ENCODE assay signal across 9 cellular contexts in genomic region chr3:177781686-177782161, GRCh38.
DNase-seq lines count a peak whose midpoint lies in the region; ATAC-seq, FAIRE-seq and TF ChIP-seq lines count a peak whose summit lies in the region.
"Had no signal": no experiment of that assay in that cellular context is flagged by ENCODE, and none has a peak within 500 bp of the region (broad histone marks: within the 10 kb centered on the region; RNA-seq: fewer than 3 reads in every experiment).

No MANE protein-coding gene starts in this region.

- no peaks in the 10 kb centered on the region for H3K27me3 ChIP-seq in stomach smooth muscle (ENCODE audit: control insufficient read depth in 1 of 2, insufficient read depth in 2 of 2, low read length in 2 of 2)

- peaks cover 8% of the 10 kb centered on the region for H3K4me1 ChIP-seq in stomach smooth muscle (ENCODE audit: control insufficient read depth, insufficient read depth, low read length)

- peaks cover 13% of the 10 kb centered on the region for H3K4me1 Mint-ChIP-seq in T-helper 2 cell treated with Interferon-gamma antibody and Interleukin-4, amounts not matched to agents 5 μg/mL and 100 μg/mL, for 36 hours (ENCODE audit: low read depth)

- no peak overlapping the region for H3K4me3 Mint-ChIP-seq in T-helper 2 cell treated with Interferon-gamma antibody and Interleukin-4, amounts not matched to agents 5 μg/mL and 100 μg/mL, for 36 hours

- H3K27me3 Mint-ChIP-seq in T-helper 2 cell treated with Interferon-gamma antibody and Interleukin-4, amounts not matched to agents 5 μg/mL and 100 μg/mL, for 36 hours (ENCODE audit: low read depth) = no peaks in the 10 kb centered on the region

- DNase-seq in HFF-Myc (ENCODE audit: extremely low read depth, low read depth) (peak; percentile 60), astrocyte of the spinal cord (ENCODE audit: low read depth, low spot score) (peak; percentile 88), left kidney (ENCODE audit: low read depth, low spot score) (peak; percentile 68), NCI-H2107 treated with DMSO at 0.1 percent for 48 hours (lab: John Stamatoyannopoulos, UW; ENCODE audit: unreplicated experiment) (no peak), H54 (ENCODE audit: insufficient read length, low spot score) (no peak)
- no peak for DNase-seq in T-helper 2 cell treated with Interferon-gamma antibody and Interleukin-4, amounts not matched to agents 5 μg/mL and 100 μg/mL, for 36 hours (ENCODE audit: low spot score)
- DNase-seq: activated CD8-positive, alpha-beta memory T cell treated with anti-CD3 and anti-CD28 coated beads, Interleukin-2, amount 50 U/mL, for 48 hours had no signal

- no peak for TF ChIP-seq POLR2A in H54 (IDR thresholded peaks at IDR 0.05; ENCODE audit: low read depth, low read length)

- peak overlapping the region; percentile 21 to 29 for H3K9ac ChIP-seq in stomach smooth muscle (ENCODE audit: low read length in 2 of 2)

- no peak for ATAC-seq in HG03159 (IDR thresholded peaks at IDR 0.05; ENCODE audit: unreplicated experiment)

- TF ChIP-seq CTCF in HFF-Myc (IDR thresholded peaks at IDR 0.05; ENCODE audit: low read depth, low read length, missing control alignments) = no peak
- TF ChIP-seq CTCF in astrocyte of the spinal cord (IDR thresholded peaks at IDR 0.05; ENCODE audit: low read depth, low read length) = no peak

- in situ Hi-C loops in astrocyte of the spinal cord (cut with HindIII; ENCODE audit: low sequenced_read_pairs) = no loop called here

- H3K4me3 ChIP-seq in HFF-Myc (replicated peaks; ENCODE audit: low read depth, low read length) = no peak overlapping the region
- no peak overlapping the region for H3K4me3 ChIP-seq in astrocyte of the spinal cord (ENCODE audit: low read depth, low read length)
- H3K4me3 ChIP-seq in stomach smooth muscle (ENCODE audit: low read length in 2 of 2) = peak overlapping the region in 1 of 2 donors; percentile 23

- H3K36me3 ChIP-seq in stomach smooth muscle (ENCODE audit: control insufficient read depth in 2 of 2, insufficient read depth in 2 of 2, low read length in 2 of 2) = no peaks in the 10 kb centered on the region

- no peaks in the 10 kb centered on the region for H3K9me3 ChIP-seq in stomach smooth muscle (ENCODE audit: control insufficient read depth in 2 of 2, low read length in 2 of 2)

- H3K36me3 Mint-ChIP-seq in T-helper 2 cell treated with Interferon-gamma antibody and Interleukin-4, amounts not matched to agents 5 μg/mL and 100 μg/mL, for 36 hours (ENCODE audit: low read depth) = no peaks in the 10 kb centered on the region

- H3K27ac ChIP-seq in stomach smooth muscle (ENCODE audit: low read length) = peak overlapping the region; percentile 80

- H3K27ac Mint-ChIP-seq in T-helper 2 cell treated with Interferon-gamma antibody and Interleukin-4, amounts not matched to agents 5 μg/mL and 100 μg/mL, for 36 hours = no peak overlapping the region

- no peaks in the 10 kb centered on the region for H3K9me3 Mint-ChIP-seq in T-helper 2 cell treated with Interferon-gamma antibody and Interleukin-4, amounts not matched to agents 5 μg/mL and 100 μg/mL, for 36 hours

- no peak for FAIRE-seq in H54 (lab: Jason Lieb, UNC)

Comparison
In these comparisons a context has a peak if more than half of its experiments do, and no peak if none do; other contexts are left out.
1. DNase-seq: peak in HFF-Myc (single experiment), astrocyte of the spinal cord (single experiment) and left kidney (single experiment); none in NCI-H2107 treated with DMSO at 0.1 percent for 48 hours (single experiment), T-helper 2 cell treated with Interferon-gamma antibody and Interleukin-4, amounts not matched to agents 5 μg/mL and 100 μg/mL, for 36 hours (single experiment) and H54 (single experiment).